ENCODE assay signal across 8 cellular contexts in the genomic region with DNA sequence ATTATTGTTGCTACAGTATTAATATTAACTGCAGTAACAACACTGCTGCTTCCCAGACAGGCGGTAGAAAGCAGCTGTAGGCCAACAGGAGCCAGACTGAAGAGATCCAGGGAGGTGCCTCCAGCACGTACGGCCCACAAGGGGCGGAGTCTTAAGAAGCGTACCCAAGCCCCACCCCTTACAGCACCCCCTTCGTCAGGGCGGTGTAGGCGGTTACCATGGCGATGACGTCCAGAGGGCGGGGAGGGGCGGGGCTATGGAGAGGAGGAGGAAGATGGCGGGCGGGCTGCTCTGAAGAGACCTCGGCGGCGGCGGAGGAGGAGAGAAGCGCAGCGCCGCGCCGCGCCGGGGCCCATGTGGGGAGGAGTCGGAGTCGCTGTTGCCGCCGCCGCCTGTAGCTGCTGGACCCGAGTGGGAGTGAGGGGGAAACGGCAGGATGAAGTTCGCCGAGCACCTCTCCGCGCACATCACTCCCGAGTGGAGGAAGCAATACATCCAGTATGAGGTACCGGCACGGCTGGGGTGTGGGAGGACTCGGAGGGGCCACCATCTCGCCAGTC. TPM values are rescaled to one million over a fixed set of nuclear protein-coding genes. Genes with fewer than 3 reads are reported as not detected.
DNase-seq lines count a peak whose midpoint lies in the region; ATAC-seq and TF ChIP-seq lines count a peak whose summit lies in the region.

A gene (plus strand): TSS at position 257 of the 560 bp plus-strand sequence. CDS start 180 bp downstream, at position 437.

- H2AFZ ChIP-seq in osteoblast (ENCODE audit: low read length): peak within 1 kb of the TSS; percentile 98

- TF ChIP-seq CTCF in osteoblast (IDR thresholded peaks at IDR 0.05; ENCODE audit: extremely low read depth, low read depth, low read length) (peak; percentile 18), thoracic aorta (IDR thresholded peaks at IDR 0.05) (peak; percentile 38)

- H3K27ac Mint-ChIP-seq in activated naive CD4-positive, alpha-beta T cell treated with anti-CD3 and anti-CD28 coated beads, Interleukin-2, amount 50 U/mL, for 72 hours: peak within 1 kb of the TSS in 1 of 2 donors; percentile 90

- H3K36me3 Mint-ChIP-seq in activated naive CD4-positive, alpha-beta T cell treated with anti-CD3 and anti-CD28 coated beads, Interleukin-2, amount 50 U/mL, for 72 hours: peaks cover 0 to 6% of the 10 kb centered on the region in 2 donors

- H3K9me3 Mint-ChIP-seq in activated naive CD4-positive, alpha-beta T cell treated with anti-CD3 and anti-CD28 coated beads, Interleukin-2, amount 50 U/mL, for 72 hours: no peaks in the 10 kb centered on the region

- no peaks in the 10 kb centered on the region for H3K36me3 ChIP-seq in osteoblast (ENCODE audit: insufficient read depth, low read length)
- H3K36me3 ChIP-seq in thoracic aorta: no peaks in the 10 kb centered on the region

- DNase-seq in NCI-H1092 treated with DMSO at 0.1 percent for 48 hours (lab: John Stamatoyannopoulos, UW) (peak; percentile 99), SKM-1 (lab: John Stamatoyannopoulos, UW; ENCODE audit: unreplicated experiment) (peak; percentile 99), glomerular visceral epithelial cell (ENCODE audit: extremely low spot score) (peak; percentile 99), osteoblast (ENCODE audit: insufficient read length, low spot score, missing footprints) (peak; percentile 96), thoracic aorta (ENCODE audit: low spot score) (peak; percentile 96)
- DNase-seq in activated naive CD4-positive, alpha-beta T cell treated with anti-CD3 and anti-CD28 coated beads, Interleukin-2, amount 50 U/mL, for 72 hours (ENCODE audit: low spot score in 2 of 2): peak; percentile 90 to 93

- H3K27ac ChIP-seq in osteoblast (ENCODE audit: low read depth, low read length) (peak within 1 kb of the TSS; percentile 68), thoracic aorta (peak within 1 kb of the TSS; percentile 81 to 82)

- H4K20me1 ChIP-seq in osteoblast (ENCODE audit: insufficient read depth, low read length): peaks cover 20% of the 10 kb centered on the region

- peaks cover 38% of the 10 kb centered on the region for H3K79me2 ChIP-seq in osteoblast (ENCODE audit: insufficient read depth, low read length)

- H3K9me3 ChIP-seq in osteoblast (ENCODE audit: low read depth, low read length): no peaks in the 10 kb centered on the region
- no peaks in the 10 kb centered on the region for H3K9me3 ChIP-seq in thoracic aorta

- H3K4me1 ChIP-seq in osteoblast (ENCODE audit: insufficient read depth, low read length) (peaks cover 31% of the 10 kb centered on the region), thoracic aorta (ENCODE audit: control insufficient read depth in 1 of 2, low read depth in 2 of 2) (peaks cover 15 to 36% of the 10 kb centered on the region in 2 donors)

- H3K4me2 ChIP-seq in osteoblast (ENCODE audit: insufficient read depth, low read length): peak within 1 kb of the TSS; percentile 92

- ATAC-seq in HG02610 (IDR thresholded peaks at IDR 0.05; ENCODE audit: unreplicated experiment) (peak; percentile 96), thoracic aorta (ENCODE audit: insufficient number of reproducible peaks, low FRiP score, low read depth) (peak; percentile 99)
- peak; percentile 98 for ATAC-seq in activated naive CD4-positive, alpha-beta T cell treated with anti-CD3 and anti-CD28 coated beads, Interleukin-2, amount 50 U/mL, for 72 hours

- H3K4me3 ChIP-seq in osteoblast (ENCODE audit: insufficient read depth, low read length): peak within 1 kb of the TSS; percentile 96
- peak within 1 kb of the TSS; percentile 74 for H3K4me3 ChIP-seq in thoracic aorta

- H3K27me3 ChIP-seq in osteoblast (ENCODE audit: insufficient read depth, low read length) (no peaks in the 10 kb centered on the region), thoracic aorta (replicated peaks; ENCODE audit: insufficient read depth) (no peaks in the 10 kb centered on the region)

- TF ChIP-seq POLR2A in GM10847 (IDR thresholded peaks at IDR 0.05; ENCODE audit: extremely low read depth, insufficient read length): peak; percentile 78

RNA-seq across cellular contexts. Expression of the gene that starts here (rescaled TPM):
- total RNA-seq in activated naive CD4-positive, alpha-beta T cell treated with anti-CD3 and anti-CD28 coated beads, Interleukin-2, amount 50 U/mL, for 72 hours: 10 to 100 TPM; 15.2 to 18.6 TPM
- total RNA-seq in osteoblast (25.7 and 36.2 TPM in 2 replicates), thoracic aorta (10 to 100 TPM; 29.1 to 42.8 TPM)

Comparison
In these comparisons a context has a peak if more than half of its experiments do, and no peak if none do; other contexts are left out.
1. Peak in every context shown above with its lines: DNase-seq, ATAC-seq, H3K4me3 ChIP-seq and H3K27ac ChIP-seq.